Comparison of ENCODE assay signal across 13 cellular contexts in genomic region chr6:138086573-138087196, GRCh38. TPM values are rescaled to one million over a fixed set of nuclear protein-coding genes. Genes with fewer than 3 reads are reported as not detected.
DNase-seq lines count a peak whose midpoint lies in the region; ATAC-seq, FAIRE-seq and TF ChIP-seq lines count a peak whose summit lies in the region.
"Had no signal": no experiment of that assay in that cellular context is flagged by ENCODE, and none has a peak within 500 bp of the region (broad histone marks: within the 10 kb centered on the region; RNA-seq: fewer than 3 reads in every experiment).

No MANE protein-coding gene starts in this region.

- H3K9me3 ChIP-seq in trophoblast cell (ENCODE audit: insufficient read depth, low read depth, low read length) (no peaks in the 10 kb centered on the region), heart left ventricle (no peaks in the 10 kb centered on the region)

- no peak overlapping the region for H3K14ac ChIP-seq in trophoblast cell (ENCODE audit: low read length)

- no CpG with 5 or more reads among the region's 5 CpGs for WGBS in trophoblast cell (ENCODE audit: extremely low coverage, insufficient coverage, insufficient read length)
- WGBS in heart left ventricle, 4 donors = 71 to 82% (median 78%) methylated on average over 5 of the region's 5 CpGs

- no peaks in the 10 kb centered on the region for H3K79me2 ChIP-seq in trophoblast cell (ENCODE audit: control insufficient read depth, insufficient read depth, low read length, poor library complexity)

- H2BK120ac ChIP-seq in trophoblast cell (ENCODE audit: insufficient read depth, low read length, poor library complexity) = no peak overlapping the region

- peaks cover 3 to 12% of the 10 kb centered on the region in 2 experiments for H3K4me1 ChIP-seq in trophoblast cell (ENCODE audit: control insufficient read depth in 1 of 2, insufficient read depth in 2 of 2, low read length in 2 of 2)
- no peaks in the 10 kb centered on the region for H3K4me1 ChIP-seq in heart left ventricle

- H3K4ac ChIP-seq in trophoblast cell (ENCODE audit: low read depth, low read length) = no peak overlapping the region

- TF ChIP-seq POLR2A in H54 (IDR thresholded peaks at IDR 0.05; ENCODE audit: low read depth, low read length) = no peak
- TF ChIP-seq POLR2A in heart left ventricle (IDR thresholded peaks at IDR 0.05) = no peak

- H3K18ac ChIP-seq in trophoblast cell (ENCODE audit: low read length) = no peak overlapping the region

- H3K23ac ChIP-seq in trophoblast cell (ENCODE audit: low read length) = no peak overlapping the region

- H3K9ac ChIP-seq in trophoblast cell (ENCODE audit: low read length) = no peak overlapping the region

- H3K27me3 ChIP-seq in trophoblast cell (ENCODE audit: insufficient read depth, low read length) (no peaks in the 10 kb centered on the region), heart left ventricle (no peaks in the 10 kb centered on the region)

- no peak overlapping the region for H4K12ac ChIP-seq in trophoblast cell (ENCODE audit: low read depth, low read length)

- H2AFZ ChIP-seq in trophoblast cell (ENCODE audit: insufficient read depth, low read length, poor library complexity) = no peak overlapping the region

- peak overlapping the region; percentile 32 for H3K4me2 ChIP-seq in trophoblast cell (ENCODE audit: low read length)

- H4K91ac ChIP-seq in trophoblast cell (ENCODE audit: low read depth, low read length) = no peak overlapping the region

- H3K79me1 ChIP-seq in trophoblast cell (ENCODE audit: low read length) = peaks cover 3% of the 10 kb centered on the region

- H3K27ac ChIP-seq in trophoblast cell (ENCODE audit: low read depth, low read length) (no peak overlapping the region), heart left ventricle (no peak overlapping the region)

- H2BK12ac ChIP-seq in trophoblast cell (ENCODE audit: low read length) = no peak overlapping the region

- no peak for ATAC-seq in SK-N-SH treated with all-trans-retinoic acid at 6 μM for 48 hours
- no peak for ATAC-seq in heart left ventricle

- H4K8ac ChIP-seq in trophoblast cell (ENCODE audit: low read depth, low read length) = no peak overlapping the region

- peak; percentile 70 for FAIRE-seq in H54 (lab: Jason Lieb, UNC)
- FAIRE-seq: frontal cortex had no signal

- DNase-seq in H54 (ENCODE audit: insufficient read length, low spot score) (peak; percentile 22), NCI-H510A (lab: John Stamatoyannopoulos, UW) (peak; percentile 64), epithelial cell of esophagus (ENCODE audit: low read depth) (peak; percentile 95), trophoblast cell (peak; percentile 40 to 67), NCI-H446 treated with DMSO at 0.1 percent for 48 hours (lab: John Stamatoyannopoulos, UW) (no peak), heart left ventricle (no peak)
- DNase-seq in effector CD8-positive, alpha-beta T cell (lab: John Stamatoyannopoulos, UW) = no peak
- DNase-seq: activated naive CD4-positive, alpha-beta T cell treated with anti-CD3 and anti-CD28 coated beads, Interleukin-2, amount 50 U/mL, for 16 hours; GF-D8; substantia nigra; T-helper 2 cell had no signal

- no peak overlapping the region for H2AK5ac ChIP-seq in trophoblast cell (ENCODE audit: low read length)

- no peak for TF ChIP-seq CTCF in epithelial cell of esophagus (IDR thresholded peaks at IDR 0.05; ENCODE audit: insufficient read depth, low read depth, low read length, missing control alignments)
- no peak for TF ChIP-seq CTCF in heart left ventricle (IDR thresholded peaks at IDR 0.05)

- H3K36me3 ChIP-seq in trophoblast cell (ENCODE audit: control insufficient read depth in 1 of 2, insufficient read depth in 2 of 2, low read length in 2 of 2) = peaks cover 0 to 2% of the 10 kb centered on the region in 2 experiments
- peaks cover 0 to 20% (median 0%) of the 10 kb centered on the region in 9 donors for H3K36me3 ChIP-seq in heart left ventricle

- H3K4me3 ChIP-seq in epithelial cell of esophagus (ENCODE audit: low read length) = no peak overlapping the region
- no peak overlapping the region for H3K4me3 ChIP-seq in trophoblast cell (ENCODE audit: low read depth, low read length)
- H3K4me3 ChIP-seq in heart left ventricle = no peak overlapping the region

- no peak overlapping the region for H2BK5ac ChIP-seq in trophoblast cell (ENCODE audit: low read depth, low read length, poor library complexity)

- intact Hi-C loops in heart left ventricle (cut with DNase I) = no loop called here

TF ChIP-seq in SK-N-SH treated with all-trans-retinoic acid at 6 μM for 48 hours, 23 proteins besides CTCF, POLR2A, EP300 and RAD21 (continues in another document):
- TF ChIP-seq OSR1 (CRISPR knock-in tag; IDR thresholded peaks at IDR 0.05) = no peak
- no peak for TF ChIP-seq ESRRG (CRISPR knock-in tag; IDR thresholded peaks at IDR 0.05)
- no peak for TF ChIP-seq PPARA (CRISPR knock-in tag; IDR thresholded peaks at IDR 0.05; ENCODE audit: borderline replicate concordance)
- no peak for TF ChIP-seq POU6F1 (CRISPR knock-in tag; IDR thresholded peaks at IDR 0.05; ENCODE audit: borderline replicate concordance, low read depth)
- TF ChIP-seq ARNTL (CRISPR knock-in tag; IDR thresholded peaks at IDR 0.05; ENCODE audit: borderline replicate concordance, low read depth) = no peak
- TF ChIP-seq TCF4 (CRISPR knock-in tag; IDR thresholded peaks at IDR 0.05; ENCODE audit: borderline replicate concordance) = no peak
- no peak for TF ChIP-seq CSDC2 (CRISPR knock-in tag; IDR thresholded peaks at IDR 0.05)
- TF ChIP-seq ZFP3 (CRISPR knock-in tag; IDR thresholded peaks at IDR 0.05) = no peak
- TF ChIP-seq ZFP30 (CRISPR knock-in tag; IDR thresholded peaks at IDR 0.05) = no peak
- TF ChIP-seq TOX (CRISPR knock-in tag; IDR thresholded peaks at IDR 0.05; ENCODE audit: borderline replicate concordance) = no peak
- no peak for TF ChIP-seq TSHZ2 (CRISPR knock-in tag; IDR thresholded peaks at IDR 0.05)
- TF ChIP-seq SNAI2 (CRISPR knock-in tag; IDR thresholded peaks at IDR 0.05) = no peak
- no peak for TF ChIP-seq CSRNP3 (CRISPR knock-in tag; IDR thresholded peaks at IDR 0.05)

RNA-seq across cellular contexts. Expression of gene PERP, which starts 20.5 kb away (rescaled TPM):
- 123 and 131 TPM in 2 replicates for polyA plus RNA-seq in trophoblast cell (2013)
- total RNA-seq in heart left ventricle = 10 to 100 TPM; 49.5 to 73.4 (median 53.6) TPM
- polyA plus RNA-seq in heart left ventricle = 10 to 100 TPM; 41.0 to 54.2 TPM

Comparison
In these comparisons a context has a peak if more than half of its experiments do, and no peak if none do; other contexts are left out.
1. DNase-seq: peak in H54 (single experiment), NCI-H510A (single experiment), epithelial cell of esophagus (single experiment) and trophoblast cell (2 of 2); none in effector CD8-positive, alpha-beta T cell (single experiment), NCI-H446 treated with DMSO at 0.1 percent for 48 hours (single experiment) and heart left ventricle (0 of 5).